Comparison of ENCODE assay signal across 8 cellular contexts in genomic region chr16:27286446-27286845, GRCh38. TPM values are rescaled to one million over a fixed set of nuclear protein-coding genes. Genes with fewer than 3 reads are reported as not detected.
DNase-seq lines count a peak whose midpoint lies in the region; ATAC-seq and TF ChIP-seq lines count a peak whose summit lies in the region.

No MANE protein-coding gene starts in this region.

- TF ChIP-seq POLR2A in esophagus squamous epithelium (IDR thresholded peaks at IDR 0.05) (no peak), prostate gland (IDR thresholded peaks at IDR 0.05) (no peak)

- H4K20me1 ChIP-seq in DOHH2 (ENCODE audit: control insufficient read depth, insufficient read depth, low read depth, low read length) (no peaks in the 10 kb centered on the region), PC-3 (ENCODE audit: low read length) (no peaks in the 10 kb centered on the region), osteoblast (ENCODE audit: insufficient read depth, low read length) (no peaks in the 10 kb centered on the region)

- CTCF ChIA-PET in PC-3 (lab: Charles Lee) = no interaction called here

- H3K79me2 ChIP-seq in DOHH2 (ENCODE audit: control insufficient read depth, low read length) = no peaks in the 10 kb centered on the region
- H3K79me2 ChIP-seq in PC-3 (ENCODE audit: low read length) = no peaks in the 10 kb centered on the region
- H3K79me2 ChIP-seq in osteoblast (ENCODE audit: insufficient read depth, low read length) = no peaks in the 10 kb centered on the region

- H3K27ac ChIP-seq in DOHH2 (ENCODE audit: low read depth, low read length) (peak overlapping the region; percentile 7; the same call in 1 of the 2 replicates), PC-3 (ENCODE audit: low read length) (peak overlapping the region; percentile 56), esophagus squamous epithelium (peak overlapping the region; percentile 22 to 69 (median 46)), osteoblast (ENCODE audit: low read depth, low read length) (peak overlapping the region; percentile 74), prostate gland (no peak overlapping the region)

- DNase-seq in PC-3 (peak; percentile 85), esophagus squamous epithelium (lab: John Stamatoyannopoulos, UW) (no peak), osteoblast (ENCODE audit: insufficient read length, low spot score, missing footprints) (peak; percentile 94), prostate gland (ENCODE audit: low spot score) (no peak)

- H3K27me3 ChIP-seq in DOHH2 (ENCODE audit: control insufficient read depth, low read length) = no peaks in the 10 kb centered on the region
- no peaks in the 10 kb centered on the region for H3K27me3 ChIP-seq in PC-3 (ENCODE audit: low read length)
- no peaks in the 10 kb centered on the region for H3K27me3 ChIP-seq in esophagus squamous epithelium
- no peaks in the 10 kb centered on the region for H3K27me3 ChIP-seq in osteoblast (ENCODE audit: insufficient read depth, low read length)
- H3K27me3 ChIP-seq in prostate gland (replicated peaks; ENCODE audit: insufficient read depth) = no peaks in the 10 kb centered on the region

- POLR2A ChIA-PET in PC-3 (lab: Charles Lee; ENCODE audit: unreplicated experiment) = no interaction called here

- TF ChIP-seq CTCF in DOHH2 (IDR thresholded peaks at IDR 0.05; ENCODE audit: low read depth, low read length, poor library complexity, severe bottlenecking) = no peak
- TF ChIP-seq CTCF in PC-3 (conservative IDR thresholded peaks at IDR 0.05; ENCODE audit: low read depth, low read length) = no peak
- TF ChIP-seq CTCF in esophagus squamous epithelium (IDR thresholded peaks at IDR 0.05) = no peak
- TF ChIP-seq CTCF in osteoblast (IDR thresholded peaks at IDR 0.05; ENCODE audit: extremely low read depth, low read depth, low read length) = no peak
- no peak for TF ChIP-seq CTCF in prostate gland (IDR thresholded peaks at IDR 0.05)

- intact Hi-C loops in PC-3 (cut with micrococcal nuclease) (no loop called here), esophagus squamous epithelium (cut with DNase I) (no loop called here), prostate gland (cut with DNase I) (no loop called here)

- H2AFZ ChIP-seq in PC-3 (ENCODE audit: low read length) (no peak overlapping the region; the same call in 1 of the 2 replicates), osteoblast (ENCODE audit: low read length) (no peak overlapping the region)

- no peak overlapping the region for H3K9ac ChIP-seq in PC-3 (ENCODE audit: low read length)

- no peaks in the 10 kb centered on the region for H3K36me3 ChIP-seq in DOHH2 (ENCODE audit: control insufficient read depth, low read length)
- no peaks in the 10 kb centered on the region for H3K36me3 ChIP-seq in PC-3 (ENCODE audit: low read depth, low read length)
- H3K36me3 ChIP-seq in esophagus squamous epithelium = no peaks in the 10 kb centered on the region
- H3K36me3 ChIP-seq in osteoblast (ENCODE audit: insufficient read depth, low read length) = no peaks in the 10 kb centered on the region
- H3K36me3 ChIP-seq in prostate gland = no peaks in the 10 kb centered on the region

- ATAC-seq in PC-3 (peak; percentile 99), HG03159 (IDR thresholded peaks at IDR 0.05; ENCODE audit: unreplicated experiment) (no peak), HG03520 (IDR thresholded peaks at IDR 0.05; ENCODE audit: unreplicated experiment) (no peak), HG02840 (IDR thresholded peaks at IDR 0.05; ENCODE audit: low FRiP score, unreplicated experiment) (no peak)

- H3F3A ChIP-seq in DOHH2 (ENCODE audit: control insufficient read depth, insufficient read depth) (peaks cover 3% of the 10 kb centered on the region; the same call in 1 of the 2 replicates), PC-3 (ENCODE audit: low read length, unreplicated experiment) (no peaks in the 10 kb centered on the region)

- H3K4me2 ChIP-seq in DOHH2 (ENCODE audit: low read length) (peak overlapping the region; percentile 17), PC-3 (ENCODE audit: low read length) (0 out of 2 replicates have a peak overlapping the region, but pooled peaks have one; percentile 3), osteoblast (ENCODE audit: insufficient read depth, low read length) (no peak overlapping the region)

- H3K9me3 ChIP-seq in DOHH2 (ENCODE audit: control insufficient read depth, insufficient read depth, low read length) (no peaks in the 10 kb centered on the region), PC-3 (ENCODE audit: low read length) (no peaks in the 10 kb centered on the region), esophagus squamous epithelium (no peaks in the 10 kb centered on the region), osteoblast (ENCODE audit: low read depth, low read length) (no peaks in the 10 kb centered on the region), prostate gland (no peaks in the 10 kb centered on the region)

- WGBS in esophagus squamous epithelium, 2 donors = 30 to 38% methylated on average over 2 to 4 of the region's 4 CpGs
- 34% methylated on average over 4 of the region's 4 CpGs for WGBS in prostate gland

- H3K9me2 ChIP-seq in DOHH2 (replicated peaks; ENCODE audit: control insufficient read depth, low read length) (no peaks in the 10 kb centered on the region), PC-3 (replicated peaks; ENCODE audit: low read length) (no peaks in the 10 kb centered on the region)

- no peak overlapping the region for H3K4me3 ChIP-seq in DOHH2 (ENCODE audit: low read length)
- no peak overlapping the region for H3K4me3 ChIP-seq in PC-3 (ENCODE audit: low read length)
- no peak overlapping the region for H3K4me3 ChIP-seq in esophagus squamous epithelium
- no peak overlapping the region for H3K4me3 ChIP-seq in osteoblast (ENCODE audit: insufficient read depth, low read length)
- H3K4me3 ChIP-seq in prostate gland = no peak overlapping the region

- H3K4me1 ChIP-seq in DOHH2 (ENCODE audit: control insufficient read depth, low read length) (peaks cover 60% of the 10 kb centered on the region), PC-3 (ENCODE audit: insufficient read depth, low read length) (peaks cover 14% of the 10 kb centered on the region), esophagus squamous epithelium (peaks cover 0 to 12% (median 3%) of the 10 kb centered on the region in 3 donors), osteoblast (ENCODE audit: insufficient read depth, low read length) (peaks cover 13% of the 10 kb centered on the region), prostate gland (replicated peaks) (no peaks in the 10 kb centered on the region)

- no TSS peak for BruUV-seq in PC-3 (replicated peaks; lab: Mats Ljungman, UMichigan)

RNA-seq across cellular contexts. Expression of gene NSMCE1, which starts 17.9 kb away (rescaled TPM):
- total RNA-seq in PC-3 (2014; rRNA removed) (25.9 and 32.5 TPM in 2 replicates), esophagus squamous epithelium (10 to 100 TPM; 22.4 to 92.4 (median 29.5) TPM), osteoblast (57.9 and 71.3 TPM in 2 replicates), prostate gland (10 to 100 TPM; 55.4 to 71.7 TPM)

RNA-seq across cellular contexts. Expression of gene IL4R, which starts 27.3 kb away (rescaled TPM):
- total RNA-seq in PC-3 (2014; rRNA removed) (25.1 and 32.1 TPM in 2 replicates), esophagus squamous epithelium (10 to 100 TPM; 84.9 to 97.9 (median 89.8) TPM), osteoblast (28.0 and 32.9 TPM in 2 replicates), prostate gland (10 to 100 TPM; 30.7 to 89.2 TPM)

Comparison
In these comparisons a context has a peak if more than half of its experiments do, and no peak if none do; other contexts are left out.
1. H3K27ac ChIP-seq: peak in DOHH2 (single experiment), PC-3 (single experiment), esophagus squamous epithelium (4 of 4) and osteoblast (single experiment); none in prostate gland (0 of 2).
2. DNase-seq: peak in PC-3 (single experiment) and osteoblast (single experiment); none in esophagus squamous epithelium (single experiment) and prostate gland (single experiment).